ENCODE assay signal across 18 cellular contexts in the genomic region with DNA sequence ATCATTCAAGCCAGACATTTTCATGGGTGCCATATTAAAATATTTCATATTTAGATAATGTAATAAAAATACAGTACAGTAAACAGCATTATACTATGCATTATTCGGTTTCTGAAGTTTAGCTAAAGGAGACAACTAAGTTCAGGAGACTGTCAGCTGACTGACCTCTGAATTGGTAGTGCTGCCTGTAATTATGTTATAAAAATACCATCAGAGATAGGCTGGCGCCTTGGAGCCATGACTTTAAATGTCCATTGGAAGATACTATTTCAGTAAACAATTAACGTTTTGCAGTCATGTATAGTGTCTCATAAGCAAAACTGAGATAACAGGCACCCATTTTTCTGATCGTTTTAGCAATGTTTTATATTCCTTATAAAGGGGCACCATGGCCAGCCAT.
"Had no signal": no experiment of that assay in that cellular context is flagged by ENCODE, and none has a peak within 500 bp of the region (broad histone marks: within the 10 kb centered on the region; RNA-seq: fewer than 3 reads in every experiment).

No MANE protein-coding gene starts in this region.

- H3K27me3 ChIP-seq: colonic mucosa, esophagus muscularis mucosa, foreskin keratinocyte, gastroesophageal sphincter, neural progenitor cell, sigmoid colon, spleen, tibial nerve had no signal

- DNase-seq: colonic mucosa; effector CD8-positive, alpha-beta T cell; foreskin keratinocyte; glutamatergic neuron; kidney; naive B cell; sigmoid colon; spleen; stimulated activated CD4-positive, alpha-beta T cell treated with anti-CD3 and anti-CD28 coated beads, Interleukin-4, amount 100 ng/mL, for 4 hours had no signal

- H3K27ac ChIP-seq: colonic mucosa, esophagus muscularis mucosa, foreskin keratinocyte, gastroesophageal sphincter, neural progenitor cell, parathyroid adenoma, sigmoid colon, spleen, thoracic aorta, tibial nerve, upper lobe of left lung had no signal

- H3K9me3 ChIP-seq: colonic mucosa, esophagus muscularis mucosa, gastroesophageal sphincter, sigmoid colon, spleen, thoracic aorta, tibial nerve, upper lobe of left lung had no signal

- ATAC-seq: foreskin keratinocyte; gastroesophageal sphincter; stimulated activated memory B cell treated with anti-CD40 and anti-IgM and Interleukin-4, amounts not matched to agents 10 μg/mL and 1 μg/mL and 100 μg/mL, for 72 hours had no signal

- H3K4me1 ChIP-seq: colonic mucosa, foreskin keratinocyte, parathyroid adenoma, spleen, upper lobe of left lung had no signal

- H3K4me3 ChIP-seq: colonic mucosa, esophagus muscularis mucosa, gastroesophageal sphincter, lung, neural progenitor cell, sigmoid colon, spleen, thoracic aorta, tibial nerve, upper lobe of left lung had no signal

- H3K36me3 ChIP-seq: colonic mucosa, neural progenitor cell had no signal
